8 cellular contexts compared by ENCODE assay signal in the genomic region with DNA sequence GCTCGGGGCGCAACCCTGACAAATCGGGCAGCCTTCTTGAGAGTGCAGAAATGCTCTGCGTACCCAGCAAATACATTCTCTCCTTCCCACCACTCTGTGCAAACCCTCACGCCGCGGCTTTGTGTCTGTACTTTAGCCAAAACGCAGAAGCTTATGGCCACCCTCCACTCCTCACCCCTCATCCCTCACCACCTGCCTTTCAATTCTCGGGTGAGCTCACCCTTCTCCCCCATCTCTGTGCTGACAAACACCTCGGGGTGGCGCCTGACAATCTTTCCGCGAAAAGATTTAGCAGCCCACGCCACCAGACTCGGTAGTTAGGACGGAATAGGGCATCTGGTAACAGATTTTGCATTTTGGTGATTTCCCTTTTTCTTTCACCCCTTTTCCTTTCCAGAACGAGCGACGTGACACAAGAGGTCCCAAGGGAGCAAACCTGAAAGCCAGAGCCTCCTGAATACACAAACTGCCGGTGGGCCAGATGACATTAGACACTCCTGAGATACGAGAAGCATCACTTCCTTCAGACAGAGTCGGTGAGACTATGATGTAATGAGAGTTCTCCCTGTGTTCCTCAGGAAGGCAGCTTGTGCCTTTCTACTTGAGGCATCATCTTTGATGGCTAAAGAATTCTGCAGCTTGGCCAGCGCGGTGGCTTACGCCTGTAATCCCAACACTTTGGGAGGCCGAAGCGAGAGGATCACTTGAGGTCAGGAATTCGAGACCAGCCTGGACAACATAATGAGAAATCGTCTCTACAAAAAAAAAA. TPM values are rescaled to one million over a fixed set of nuclear protein-coding genes. Genes with fewer than 3 reads are reported as not detected.
DNase-seq lines count a peak whose midpoint lies in the region; ATAC-seq, FAIRE-seq and TF ChIP-seq lines count a peak whose summit lies in the region.

No MANE protein-coding gene starts in this region.

- BruUV-seq in Calu3 (replicated peaks; lab: Mats Ljungman, UMichigan): TSS peak; percentile 79

- H3K36me3 ChIP-seq in ascending aorta (no peaks in the 10 kb centered on the region), small intestine (ENCODE audit: control insufficient read depth in 2 of 2, insufficient read depth in 2 of 2, low read length in 2 of 2) (no peaks in the 10 kb centered on the region)

- H3K9me3 ChIP-seq in ascending aorta: no peaks in the 10 kb centered on the region
- H3K9me3 ChIP-seq in small intestine (ENCODE audit: control insufficient read depth, low read depth): no peaks in the 10 kb centered on the region

- peak overlapping the region; percentile 88 for H3K4me3 Mint-ChIP-seq in Calu3 (ENCODE audit: low read depth, unreplicated experiment)

- H3K4me3 ChIP-seq in ascending aorta: peak overlapping the region; percentile 70 to 95
- H3K4me3 ChIP-seq in small intestine (ENCODE audit: low read depth in 1 of 2, low read length in 2 of 2): peak overlapping the region; percentile 68 to 84

- ATAC-seq in GM19455 (IDR thresholded peaks at IDR 0.05; ENCODE audit: unreplicated experiment): peak; percentile 46
- ATAC-seq in HG03571 (IDR thresholded peaks at IDR 0.05; ENCODE audit: unreplicated experiment): peak; percentile 52

- WGBS in small intestine, 3 donors: 10 to 17% (median 14%) methylated on average over 29 of the region's 29 CpGs

- no peak for TF ChIP-seq CTCF in Calu3 (IDR thresholded peaks at IDR 0.05; ENCODE audit: unreplicated experiment)
- no peak for TF ChIP-seq CTCF in ascending aorta (IDR thresholded peaks at IDR 0.05)

- CTCF ChIA-PET in Calu3 (lab: Charles Lee): no interaction called here

- peaks cover 0 to 14% of the 10 kb centered on the region in 2 donors for H3K4me1 ChIP-seq in ascending aorta
- peaks cover 0 to 2% of the 10 kb centered on the region in 2 donors for H3K4me1 ChIP-seq in small intestine (ENCODE audit: control insufficient read depth in 2 of 2, insufficient read depth in 1 of 2, low read depth in 1 of 2, low read length in 1 of 2)

- H3K36me3 Mint-ChIP-seq in Calu3 (ENCODE audit: insufficient read depth, unreplicated experiment): peaks cover 18% of the 10 kb centered on the region

- peak overlapping the region; percentile 69 for H3K27ac Mint-ChIP-seq in Calu3 (ENCODE audit: unreplicated experiment)

- no peaks in the 10 kb centered on the region for H3K9me3 Mint-ChIP-seq in Calu3 (ENCODE audit: low read depth, unreplicated experiment)

- H3K27ac ChIP-seq in ascending aorta: peak overlapping the region; percentile 78 to 85
- peak overlapping the region; percentile 85 to 91 for H3K27ac ChIP-seq in small intestine (ENCODE audit: low read depth in 1 of 2, low read length in 1 of 2)

- FAIRE-seq in small intestine (lab: Jason Lieb, UNC): no peak

- intact Hi-C loops in Calu3 (cut with micrococcal nuclease; ENCODE audit: unreplicated experiment) (no loop called here), ascending aorta (cut with DNase I) (no loop called here)

- DNase-seq in Calu3 (peak; percentile 22), T follicular helper cell (ENCODE audit: low read depth) (peak; percentile 50), ascending aorta (ENCODE audit: low spot score in 2 of 2) (no peak), iPS-NIHi11 (ENCODE audit: low spot score) (peak; percentile 8), small intestine (peak; percentile 61), mesenteric fat pad (ENCODE audit: low spot score) (no peak)

- H3K27me3 ChIP-seq in ascending aorta: no peaks in the 10 kb centered on the region
- no peaks in the 10 kb centered on the region for H3K27me3 ChIP-seq in small intestine (ENCODE audit: control insufficient read depth in 2 of 2, insufficient read depth in 2 of 2, low read length in 2 of 2)

- H3K4me1 Mint-ChIP-seq in Calu3 (ENCODE audit: low read depth, unreplicated experiment): peaks cover 15% of the 10 kb centered on the region

- H3K27me3 Mint-ChIP-seq in Calu3 (ENCODE audit: unreplicated experiment): no peaks in the 10 kb centered on the region

RNA-seq across cellular contexts. Expression of gene ATAD1, which starts 0.7 kb away (rescaled TPM):
- total RNA-seq in Calu3 (2022) (30.4 and 31.0 TPM in 2 replicates), ascending aorta (22.1 TPM), mesenteric fat pad (49.9 TPM)
- 10 to 100 TPM in 1 of 3 donors, 1 to 10 TPM in 2; 5.1 to 17.5 (median 5.4) TPM for polyA plus RNA-seq in small intestine

RNA-seq across cellular contexts. Expression of gene KLLN, which starts 44.6 kb away (rescaled TPM):
- total RNA-seq in Calu3 (2022) (0.52 and 0.81 TPM in 2 replicates), ascending aorta (not detected), mesenteric fat pad (2.2 TPM)
- polyA plus RNA-seq in small intestine: under 1 TPM in 2 of 3 donors, not detected in 1; 0.27 to 0.55 TPM

RNA-seq across cellular contexts. Expression of gene PTEN, which starts 44.7 kb away (rescaled TPM):
- total RNA-seq in Calu3 (2022) (44.6 and 46.8 TPM in 2 replicates), ascending aorta (96.3 TPM), mesenteric fat pad (391 TPM)
- 10 to 100 TPM; 18.8 to 30.5 (median 24.8) TPM for polyA plus RNA-seq in small intestine

Comparison
In these comparisons a context has a peak if more than half of its experiments do, and no peak if none do; other contexts are left out.
1. DNase-seq: peak in Calu3 (single experiment), T follicular helper cell (single experiment), iPS-NIHi11 (single experiment) and small intestine (single experiment); none in ascending aorta (0 of 2) and mesenteric fat pad (single experiment).